Comparison of ENCODE assay signal across 17 cellular contexts in the genomic region with DNA sequence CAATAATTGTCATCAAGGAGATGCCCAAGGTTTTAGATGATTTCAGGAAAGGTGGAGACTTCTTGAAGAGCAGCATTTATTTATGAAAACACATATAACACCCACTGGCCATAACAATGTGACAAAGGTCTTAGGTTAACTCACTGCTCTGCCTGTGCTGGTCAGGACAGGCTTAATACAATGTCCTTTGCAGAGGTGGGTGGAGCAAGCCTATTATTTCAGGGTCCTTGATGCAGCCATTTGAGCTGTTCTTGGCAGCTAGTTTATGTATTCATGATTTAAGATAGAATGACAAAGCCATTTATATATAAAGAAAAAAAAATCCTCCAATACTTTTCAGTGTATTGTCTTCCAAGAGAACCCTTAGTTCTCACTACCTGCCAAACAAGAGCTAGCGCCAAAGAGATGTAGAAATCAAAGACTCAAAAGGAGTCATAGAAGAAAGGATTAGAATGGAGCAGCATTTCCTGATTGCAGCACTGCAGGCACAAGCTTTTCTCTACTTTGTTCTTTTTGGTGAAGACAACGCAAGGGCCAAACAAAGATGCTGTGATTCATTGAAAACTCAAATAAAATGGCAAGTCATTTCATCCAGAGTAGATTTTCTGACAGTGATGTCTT.
DNase-seq lines count a peak whose midpoint lies in the region; ATAC-seq, FAIRE-seq and TF ChIP-seq lines count a peak whose summit lies in the region.
"Had no signal": no experiment of that assay in that cellular context is flagged by ENCODE, and none has a peak within 500 bp of the region (broad histone marks: within the 10 kb centered on the region; RNA-seq: fewer than 3 reads in every experiment).

No MANE protein-coding gene starts in this region.

- H2BK5ac ChIP-seq in H1 (ENCODE audit: low read depth, low read length) (no peak overlapping the region), neuronal stem cell (ENCODE audit: low read length) (no peak overlapping the region)

- no peak overlapping the region for H2BK20ac ChIP-seq in H1 (ENCODE audit: low read length)

- H4K5ac ChIP-seq in H1 (ENCODE audit: insufficient read length, low read depth, low read length): no peak overlapping the region

- H2BK120ac ChIP-seq in H1 (replicated peaks; ENCODE audit: low read depth, low read length) (no peak overlapping the region), neuronal stem cell (ENCODE audit: low read depth, low read length) (no peak overlapping the region)

- BruUV-seq in HepG2 (replicated peaks; lab: Mats Ljungman, UMichigan): no TSS peak

- H3K79me1 ChIP-seq in H1 (ENCODE audit: low read depth, low read length) (no peaks in the 10 kb centered on the region), neuronal stem cell (ENCODE audit: low read depth, low read length) (no peaks in the 10 kb centered on the region)

- intact Hi-C loops in HepG2 (cut with micrococcal nuclease; ENCODE audit: unreplicated experiment): no loop called here

- H3K9ac ChIP-seq in H1 (replicated peaks in 1 of 4; ENCODE audit: extremely low read depth in 1 of 4, low read depth in 3 of 4, low read length in 3 of 4): no peak overlapping the region
- H3K9ac ChIP-seq in neuronal stem cell (ENCODE audit: low read depth, low read length, poor library complexity): no peak overlapping the region
- no peak overlapping the region for H3K9ac ChIP-seq in HepG2 (ENCODE audit: insufficient read depth, low read depth, low read length)

- POLR2A ChIA-PET in H1 (lab: Charles Lee; ENCODE audit: partially characterized antibody): interaction anchor here (0.6 to 0.7 kb wide), 2 partner anchors 11 to 182 kb away, joined by 3 to 4 read pairs; no protein-coding TSS in a partner anchor
- POLR2A ChIA-PET in HepG2 (lab: Yijun Ruan, JAX): no interaction called here

- DNase-seq in NCI-H2029 (lab: John Stamatoyannopoulos, UW) (peak; percentile 17), NCI-H2227 treated with DMSO at 0.1 percent for 48 hours (lab: John Stamatoyannopoulos, UW) (peak; percentile 56), H1 (ENCODE audit: low read depth in 1 of 2, low spot score in 2 of 2) (no peak), neuronal stem cell (ENCODE audit: low spot score) (peak; percentile 5), HepG2 (ENCODE audit: low spot score) (no peak), NCI-H510A (lab: John Stamatoyannopoulos, UW) (no peak)
- DNase-seq in activated T-cell treated with anti-CD3 and anti-CD28 coated beads, Interleukin-2, amount 50 U/mL, for 48 hours: no peak
- DNase-seq in stimulated activated naive CD4-positive, alpha-beta T cell treated with Interleukin-2 at 50 U/mL for 16 hours (lab: John Stamatoyannopoulos, UW): no peak
- DNase-seq: C1 segment of cervical spinal cord, HCEC 1CT, NCI-H1105 treated with DMSO at 0.1 percent for 48 hours, NCI-H1694 treated with DMSO at 0.1 percent for 48 hours, NCI-H2171, NCI-H69, PC-3 had no signal

- H3K4me2 ChIP-seq in H1 (ENCODE audit: insufficient read depth in 1 of 2, low read depth in 2 of 2, low read length in 2 of 2): no peak overlapping the region
- H3K4me2 ChIP-seq in neuronal stem cell (ENCODE audit: insufficient read depth, low read length, poor library complexity, severe bottlenecking): no peak overlapping the region
- H3K4me2 ChIP-seq in HepG2 (ENCODE audit: low read depth, low read length): no peak overlapping the region
- H3K4me2 ChIP-seq: A549 had no signal

- H3K27me3 ChIP-seq in H1 (replicated peaks in 1 of 4; ENCODE audit: control insufficient read depth in 3 of 4, extremely low read depth in 1 of 4, insufficient read depth in 3 of 4, low read length in 3 of 4): peaks cover 0 to 1% (median 0%) of the 10 kb centered on the region in 4 experiments; a peak in 1 of 7 replicates
- no peaks in the 10 kb centered on the region for H3K27me3 ChIP-seq in neuronal stem cell (ENCODE audit: control insufficient read depth in 3 of 3, insufficient read depth in 3 of 3, low read depth in 1 of 3, low read length in 3 of 3)
- H3K27me3 ChIP-seq in HepG2 (ENCODE audit: control insufficient read depth in 1 of 2, insufficient read depth in 2 of 2, low read length in 2 of 2): no peaks in the 10 kb centered on the region

- 0 out of 2 replicates have a peak overlapping the region, but pooled peaks have one; percentile 18 for H2AFZ ChIP-seq in H1 (ENCODE audit: low read length)
- no peak overlapping the region for H2AFZ ChIP-seq in neuronal stem cell (ENCODE audit: low read length)
- H2AFZ ChIP-seq in HepG2 (ENCODE audit: low read length): no peak overlapping the region

- H3K4me3 ChIP-seq in H1 (ENCODE audit: extremely low read depth in 1 of 4, insufficient read depth in 2 of 4, low read depth in 3 of 4, low read length in 4 of 4) (no peak overlapping the region), neuronal stem cell (ENCODE audit: low read length in 2 of 2) (no peak overlapping the region), HepG2 (replicated peaks in 1 of 3; ENCODE audit: insufficient read depth in 1 of 3, low read depth in 2 of 3, low read length in 3 of 3) (no peak overlapping the region)
- H3K4me3 ChIP-seq: A549 had no signal

- H4K20me1 ChIP-seq in H1 (replicated peaks in 1 of 2; ENCODE audit: control insufficient read depth in 1 of 2, insufficient read depth in 2 of 2, low read length in 2 of 2) (no peaks in the 10 kb centered on the region), HepG2 (ENCODE audit: insufficient read depth, low read length) (no peaks in the 10 kb centered on the region)

- H4K8ac ChIP-seq in H1 (ENCODE audit: extremely low read depth, insufficient read depth, low read length): no peak overlapping the region
- no peak overlapping the region for H4K8ac ChIP-seq in neuronal stem cell (ENCODE audit: low read depth, low read length)

- TF ChIP-seq EP300 in H1 (IDR thresholded peaks at IDR 0.05; ENCODE audit: borderline replicate concordance in 1 of 2, low read depth in 2 of 2, low read length in 2 of 2) (no peak), HepG2 (IDR thresholded peaks at IDR 0.05; ENCODE audit: low read depth in 2 of 2, low read length in 2 of 2) (no peak), HepG2 (CRISPR knock-in tag; IDR thresholded peaks at IDR 0.05; ENCODE audit: borderline replicate concordance) (no peak)

- no peak for FAIRE-seq in H1 (lab: Jason Lieb, UNC)
- FAIRE-seq in HepG2 (lab: Jason Lieb, UNC): no peak

- H2BK12ac ChIP-seq in H1 (ENCODE audit: low read depth, low read length) (no peak overlapping the region), neuronal stem cell (ENCODE audit: low read length) (no peak overlapping the region)

- H3K79me2 ChIP-seq in H1 (ENCODE audit: control insufficient read depth in 1 of 2, insufficient read depth in 2 of 2, low read length in 2 of 2) (no peaks in the 10 kb centered on the region), HepG2 (ENCODE audit: insufficient read depth, low read length) (no peaks in the 10 kb centered on the region)

- no peak overlapping the region for H4K91ac ChIP-seq in H1 (replicated peaks; ENCODE audit: insufficient read length, low read length)
- no peak overlapping the region for H4K91ac ChIP-seq in neuronal stem cell (ENCODE audit: low read depth, low read length, poor library complexity)

- H2BK15ac ChIP-seq in H1 (ENCODE audit: low read length) (no peak overlapping the region), neuronal stem cell (ENCODE audit: low read length) (no peak overlapping the region)

- H3K14ac ChIP-seq in H1 (ENCODE audit: insufficient read length) (no peak overlapping the region), neuronal stem cell (ENCODE audit: low read length) (no peak overlapping the region)

- 91% methylated on average over 2 of the region's 2 CpGs; no CpG with 5 or more reads in 1 of the 2 experiments for WGBS in H1 (ENCODE audit: extremely low coverage in 1 of 2, insufficient coverage in 1 of 2, insufficient read length in 1 of 2, insufficient replicate concordance in 2 of 2, low coverage in 1 of 2, low lambda C conversion rate in 2 of 2, missing lambda C conversion rate in 1 of 2), 2 experiments
- WGBS in neuronal stem cell (ENCODE audit: extremely low coverage in 2 of 2, insufficient read length in 2 of 2, insufficient replicate concordance in 1 of 2), 2 donors: no CpG with 5 or more reads among the region's 2 CpGs
- WGBS in HepG2 (ENCODE audit: low lambda C conversion rate): 21% methylated on average over 2 of the region's 2 CpGs

- in situ Hi-C loops in HepG2 (cut with HindIII; ENCODE audit: extremely low pct_ligation_motif_present, low pct_unique_long_range_greater_than_20kb): no loop called here

- H3K23ac ChIP-seq in H1 (ENCODE audit: insufficient read length) (no peak overlapping the region), neuronal stem cell (ENCODE audit: low read depth, low read length, poor library complexity) (no peak overlapping the region)

- H3K4me1 ChIP-seq in H1 (replicated peaks in 1 of 4; ENCODE audit: control insufficient read depth in 3 of 4, insufficient read depth in 4 of 4, low read length in 3 of 4): peaks cover 0 to 2% (median 0%) of the 10 kb centered on the region in 4 experiments; a peak in 1 of 7 replicates
- peaks cover 3 to 15% of the 10 kb centered on the region in 2 donors for H3K4me1 ChIP-seq in neuronal stem cell (ENCODE audit: control insufficient read depth in 2 of 2, insufficient read depth in 1 of 2, low read depth in 1 of 2, low read length in 2 of 2)
- peaks cover 8% of the 10 kb centered on the region for H3K4me1 ChIP-seq in HepG2 (ENCODE audit: insufficient read depth, low read length)
- H3K4me1 ChIP-seq: A549 had no signal

- CTCF ChIA-PET in H1 (lab: Charles Lee; ENCODE audit: partially characterized antibody) (interaction anchor here (0.9 kb wide), 1 partner anchor 72 kb away, joined by 3 read pairs; no protein-coding TSS in a partner anchor), HepG2 (lab: Yijun Ruan, JAX; ENCODE audit: low intra/inter-chr PET ratio, low total read pairs) (no interaction called here)

- TF ChIP-seq CTCF in H1 (IDR thresholded peaks at IDR 0.05; ENCODE audit: control extremely low read depth in 1 of 3, insufficient read depth in 1 of 3, low read depth in 1 of 3, low read length in 3 of 3): no peak
- TF ChIP-seq CTCF in HepG2 (CRISPR knock-in tag; IDR thresholded peaks at IDR 0.05): no peak

- ATAC-seq in HepG2: no peak
- ATAC-seq: A549, PC-3 had no signal

- H3K27ac ChIP-seq in H1 (ENCODE audit: low read depth, low read length) (no peak overlapping the region), neuronal stem cell (replicated peaks; ENCODE audit: low read length) (no peak overlapping the region), HepG2 (ENCODE audit: extremely low read length, insufficient read depth, low read length) (no peak overlapping the region)
- H3K27ac ChIP-seq: A549, RWPE1 had no signal

- TF ChIP-seq RAD21 in H1 (IDR thresholded peaks at IDR 0.05 in 1 of 2, conservative IDR thresholded peaks at IDR 0.05 in 1 of 2; ENCODE audit: low read depth in 2 of 2, low read length in 2 of 2): no peak
- no peak for TF ChIP-seq RAD21 in HepG2 (CRISPR knock-in tag; IDR thresholded peaks at IDR 0.05)

- no peak overlapping the region for H3K4ac ChIP-seq in H1 (replicated peaks; ENCODE audit: insufficient read length, low read depth, low read length)
- no peak overlapping the region for H3K4ac ChIP-seq in neuronal stem cell (ENCODE audit: low read length)

- TF ChIP-seq POLR2A in H1 (IDR thresholded peaks at IDR 0.05; ENCODE audit: control extremely low read depth in 1 of 2, low read depth in 2 of 2, low read length in 2 of 2) (no peak), HepG2 (IDR thresholded peaks at IDR 0.05; ENCODE audit: insufficient read depth in 1 of 2, low read depth in 2 of 2, low read length in 2 of 2) (no peak)

- H3K36me3 ChIP-seq in H1 (ENCODE audit: control insufficient read depth in 2 of 4, insufficient read depth in 4 of 4, low read length in 3 of 4) (no peaks in the 10 kb centered on the region), neuronal stem cell (replicated peaks in 1 of 2; ENCODE audit: control insufficient read depth in 2 of 2, insufficient read depth in 2 of 2, low read length in 2 of 2) (no peaks in the 10 kb centered on the region), HepG2 (replicated peaks in 1 of 2; ENCODE audit: control insufficient read depth in 1 of 2, insufficient read depth in 2 of 2, low read length in 2 of 2) (no peaks in the 10 kb centered on the region)

- H2AK5ac ChIP-seq in H1 (ENCODE audit: low read depth, low read length): no peak overlapping the region
- H2AK5ac ChIP-seq in neuronal stem cell (ENCODE audit: low read depth, low read length): no peak overlapping the region

- H3K9me3 ChIP-seq in H1 (ENCODE audit: insufficient read depth in 2 of 2, low read depth in 1 of 2, low read length in 1 of 2) (no peaks in the 10 kb centered on the region), neuronal stem cell (replicated peaks in 1 of 2; ENCODE audit: control insufficient read depth in 2 of 2, insufficient read depth in 1 of 2, low read depth in 1 of 2, low read length in 2 of 2) (no peaks in the 10 kb centered on the region), HepG2 (ENCODE audit: low read length) (peaks cover 18% of the 10 kb centered on the region)
- H3K9me3 ChIP-seq: A549 had no signal

- no peaks in the 10 kb centered on the region for H3K23me2 ChIP-seq in H1 (ENCODE audit: low read depth, low read length)

- H3K56ac ChIP-seq in H1 (replicated peaks; ENCODE audit: insufficient read length, low read depth, low read length): no peak overlapping the region

- H3K18ac ChIP-seq in H1 (ENCODE audit: extremely low read depth, low read length): no peak overlapping the region
- H3K18ac ChIP-seq in neuronal stem cell (ENCODE audit: low read length): no peak overlapping the region

Comparison
In these comparisons a context has a peak if more than half of its experiments do, and no peak if none do; other contexts are left out.
1. DNase-seq: peak in NCI-H2029 (single experiment), NCI-H2227 treated with DMSO at 0.1 percent for 48 hours (single experiment) and neuronal stem cell (single experiment); none in H1 (0 of 2), activated T-cell treated with anti-CD3 and anti-CD28 coated beads, Interleukin-2, amount 50 U/mL, for 48 hours (0 of 2), HepG2 (single experiment), NCI-H510A (single experiment) and stimulated activated naive CD4-positive, alpha-beta T cell treated with Interleukin-2 at 50 U/mL for 16 hours (single experiment).